ENCODE assay signal across 8 cellular contexts in the genomic region with DNA sequence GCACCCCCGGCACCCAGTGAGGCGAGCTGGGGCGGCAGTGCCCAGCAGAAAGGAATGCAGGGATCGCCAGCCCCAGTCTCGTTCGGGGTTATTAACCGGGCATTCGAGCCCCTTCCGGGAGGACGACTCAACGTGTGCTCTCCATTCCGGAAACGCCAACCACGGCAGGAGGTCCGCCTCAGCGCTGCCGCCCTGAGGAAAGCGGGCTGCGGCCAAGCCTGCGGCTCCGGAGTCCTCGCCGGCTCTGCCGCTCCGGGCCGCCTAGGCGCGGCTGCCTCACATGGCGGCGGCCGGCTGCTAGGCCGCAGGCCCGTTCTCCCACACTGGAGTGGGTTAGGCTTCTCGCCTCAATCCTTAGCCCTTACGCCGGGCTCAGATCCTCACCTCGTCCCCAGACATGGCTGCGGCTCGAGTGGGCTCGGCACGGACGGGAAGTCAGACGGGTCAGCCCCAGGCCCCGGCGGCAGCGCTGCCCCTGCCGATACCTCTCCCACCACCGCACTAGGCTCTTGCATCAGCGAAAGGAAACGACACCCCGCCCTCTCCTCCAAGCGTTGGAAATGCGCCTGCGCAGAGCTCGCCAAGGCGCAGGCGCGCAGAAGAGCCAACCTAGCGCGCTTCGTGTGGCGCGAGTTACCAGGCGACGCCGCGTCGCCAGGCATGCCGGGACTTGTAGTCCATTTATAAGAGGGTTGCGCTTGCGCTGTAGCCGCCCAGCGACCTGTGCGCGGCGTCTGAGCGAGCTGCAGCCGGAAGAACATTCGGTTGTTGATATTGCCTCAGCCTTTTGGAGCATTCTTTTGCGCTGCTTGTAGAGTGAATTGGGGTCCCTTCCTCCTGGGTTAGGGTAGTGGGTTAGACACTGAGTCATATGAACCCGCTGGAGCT. TPM values are rescaled to one million over a fixed set of nuclear protein-coding genes. Genes with fewer than 3 reads are reported as not detected.
DNase-seq lines count a peak whose midpoint lies in the region; ATAC-seq lines count a peak whose summit lies in the region.

A gene with protein sequence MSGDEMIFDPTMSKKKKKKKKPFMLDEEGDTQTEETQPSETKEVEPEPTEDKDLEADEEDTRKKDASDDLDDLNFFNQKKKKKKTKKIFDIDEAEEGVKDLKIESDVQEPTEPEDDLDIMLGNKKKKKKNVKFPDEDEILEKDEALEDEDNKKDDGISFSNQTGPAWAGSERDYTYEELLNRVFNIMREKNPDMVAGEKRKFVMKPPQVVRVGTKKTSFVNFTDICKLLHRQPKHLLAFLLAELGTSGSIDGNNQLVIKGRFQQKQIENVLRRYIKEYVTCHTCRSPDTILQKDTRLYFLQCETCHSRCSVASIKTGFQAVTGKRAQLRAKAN (minus strand): TSS at position 532 of the 888 bp plus-strand sequence. CDS start 133 bp downstream, at position 399.

- peak within 1 kb of the TSS; percentile 98 for H3K27ac Mint-ChIP-seq in activated CD8-positive, alpha-beta memory T cell treated with anti-CD3 and anti-CD28 coated beads, Interleukin-2, amount 10 ng/mL, durations not matched to agents 7 days and 5 days

- ATAC-seq in GM21381 (IDR thresholded peaks at IDR 0.05; ENCODE audit: unreplicated experiment): peak; percentile 91
- peak; percentile 91 for ATAC-seq in activated CD8-positive, alpha-beta memory T cell treated with anti-CD3 and anti-CD28 coated beads, Interleukin-2, amount 10 ng/mL, durations not matched to agents 7 days and 5 days

- H2BK15ac ChIP-seq in mesenchymal stem cell (ENCODE audit: low read depth, poor library complexity, severe bottlenecking): peak within 1 kb of the TSS; percentile 95

- peak within 1 kb of the TSS; percentile 99 for H3K4me2 ChIP-seq in mesenchymal stem cell (ENCODE audit: low read length, poor library complexity, severe bottlenecking)

- H3K4ac ChIP-seq in mesenchymal stem cell (ENCODE audit: low read depth in 1 of 2, low read length in 2 of 2): peak within 1 kb of the TSS; percentile 94 to 96

- H3K9me3 ChIP-seq in NT2/D1 (ENCODE audit: insufficient read depth, low read length) (no peaks in the 10 kb centered on the region), endocrine pancreas (ENCODE audit: control insufficient read depth, low read length) (no peaks in the 10 kb centered on the region), mesenchymal stem cell (ENCODE audit: control insufficient read depth, low read length) (no peaks in the 10 kb centered on the region)

- H3K79me1 ChIP-seq in mesenchymal stem cell (replicated peaks; ENCODE audit: low read length, poor library complexity, severe bottlenecking): no peaks in the 10 kb centered on the region

- DNase-seq in COR-L47 (lab: John Stamatoyannopoulos, UW) (peak; percentile 98), HUDEP-2 (lab: John Stamatoyannopoulos, UW; ENCODE audit: unreplicated experiment in 76 of 76) (peak in 75 of 76 experiments; percentile 54 to 98 (median 92)), NT2/D1 (ENCODE audit: low read depth, low spot score) (peak; percentile 99), mesenchymal stem cell (peak; percentile 99)
- peak; percentile 98 for DNase-seq in activated CD8-positive, alpha-beta memory T cell treated with anti-CD3 and anti-CD28 coated beads, Interleukin-2, amount 10 ng/mL, durations not matched to agents 7 days and 5 days
- DNase-seq in stimulated activated CD8-positive, alpha-beta memory T cell treated with anti-CD3 and anti-CD28 coated beads, Interleukin-12 subunit alpha, Interleukin-12 subunit beta, amount 100 ng/mL, for 4 hours (ENCODE audit: low read depth): peak; percentile 92

- under 1% methylated on average over 66 of the region's 81 CpGs for WGBS in mesenchymal stem cell

- peak within 1 kb of the TSS; percentile 99 for H3K9ac ChIP-seq in NT2/D1 (ENCODE audit: insufficient read length, low read depth)
- H3K9ac ChIP-seq in endocrine pancreas (ENCODE audit: control insufficient read depth, insufficient read depth, low read length): peak within 1 kb of the TSS; percentile 81
- peak within 1 kb of the TSS; percentile 100 for H3K9ac ChIP-seq in mesenchymal stem cell (ENCODE audit: low read length)

- peak within 1 kb of the TSS; percentile 36 for H2AFZ ChIP-seq in mesenchymal stem cell (ENCODE audit: low read depth, low read length)

- no peaks in the 10 kb centered on the region for H3K9me3 Mint-ChIP-seq in activated CD8-positive, alpha-beta memory T cell treated with anti-CD3 and anti-CD28 coated beads, Interleukin-2, amount 10 ng/mL, durations not matched to agents 7 days and 5 days (ENCODE audit: low read depth)

- H3K4me1 ChIP-seq in NT2/D1 (ENCODE audit: insufficient read depth, insufficient read length): peaks cover 2% of the 10 kb centered on the region
- peaks cover 15% of the 10 kb centered on the region for H3K4me1 ChIP-seq in endocrine pancreas (ENCODE audit: control insufficient read depth, insufficient read depth, low read length)
- H3K4me1 ChIP-seq in mesenchymal stem cell (ENCODE audit: control insufficient read depth, insufficient read depth, low read depth, low read length): peaks cover 5% of the 10 kb centered on the region

- peaks cover 42% of the 10 kb centered on the region for H3K4me1 Mint-ChIP-seq in activated CD8-positive, alpha-beta memory T cell treated with anti-CD3 and anti-CD28 coated beads, Interleukin-2, amount 10 ng/mL, durations not matched to agents 7 days and 5 days

- H3K23ac ChIP-seq in mesenchymal stem cell (ENCODE audit: low read length in 2 of 2): peak within 1 kb of the TSS; percentile 84 to 94

- peaks cover 36% of the 10 kb centered on the region for H3K36me3 Mint-ChIP-seq in activated CD8-positive, alpha-beta memory T cell treated with anti-CD3 and anti-CD28 coated beads, Interleukin-2, amount 10 ng/mL, durations not matched to agents 7 days and 5 days

- H3K14ac ChIP-seq in mesenchymal stem cell (ENCODE audit: low read length in 2 of 2): peak within 1 kb of the TSS; percentile 25 to 78

- peak within 1 kb of the TSS; percentile 93 for H3K27ac ChIP-seq in mesenchymal stem cell (ENCODE audit: low read length, poor library complexity, severe bottlenecking)

- H3K18ac ChIP-seq in mesenchymal stem cell (ENCODE audit: low read depth in 1 of 2, low read length in 2 of 2): peak within 1 kb of the TSS; percentile 90 to 98

- H3K27me3 ChIP-seq in NT2/D1 (ENCODE audit: insufficient read depth, insufficient read length) (no peaks in the 10 kb centered on the region), endocrine pancreas (ENCODE audit: control insufficient read depth, insufficient read depth, low read length) (no peaks in the 10 kb centered on the region), mesenchymal stem cell (ENCODE audit: control insufficient read depth in 1 of 2, insufficient read depth in 1 of 2, low read length in 2 of 2) (no peaks in the 10 kb centered on the region)

- H3K4me3 ChIP-seq in NT2/D1 (ENCODE audit: insufficient read length, low read depth): peak within 1 kb of the TSS; percentile 98
- H3K4me3 ChIP-seq in endocrine pancreas (ENCODE audit: control insufficient read depth, insufficient read depth, low read length): peak within 1 kb of the TSS; percentile 92
- peak within 1 kb of the TSS; percentile 97 to 98 for H3K4me3 ChIP-seq in mesenchymal stem cell (ENCODE audit: insufficient read depth in 1 of 2, low read depth in 1 of 2, low read length in 2 of 2)

- H2BK5ac ChIP-seq in mesenchymal stem cell (ENCODE audit: low read depth, low read length, poor library complexity, severe bottlenecking): peak within 1 kb of the TSS; percentile 99

- no peaks in the 10 kb centered on the region for H3K27me3 Mint-ChIP-seq in activated CD8-positive, alpha-beta memory T cell treated with anti-CD3 and anti-CD28 coated beads, Interleukin-2, amount 10 ng/mL, durations not matched to agents 7 days and 5 days

- peak within 1 kb of the TSS; percentile 99 for H4K91ac ChIP-seq in mesenchymal stem cell (ENCODE audit: low read length)

- peak within 1 kb of the TSS; percentile 95 for H3K4me3 Mint-ChIP-seq in activated CD8-positive, alpha-beta memory T cell treated with anti-CD3 and anti-CD28 coated beads, Interleukin-2, amount 10 ng/mL, durations not matched to agents 7 days and 5 days

- peak within 1 kb of the TSS; percentile 93 for H4K8ac ChIP-seq in mesenchymal stem cell (ENCODE audit: low read length)

- H2BK12ac ChIP-seq in mesenchymal stem cell (ENCODE audit: low read length in 2 of 2): peak within 1 kb of the TSS; percentile 29 to 82

- H2AK5ac ChIP-seq in mesenchymal stem cell (ENCODE audit: low read length, severe bottlenecking): peak within 1 kb of the TSS; percentile 61

- H3K36me3 ChIP-seq in NT2/D1 (ENCODE audit: insufficient read depth, insufficient read length, low read length) (peaks cover 37% of the 10 kb centered on the region), endocrine pancreas (ENCODE audit: control insufficient read depth, insufficient read depth, low read length) (no peaks in the 10 kb centered on the region), mesenchymal stem cell (ENCODE audit: control insufficient read depth in 1 of 2, insufficient read depth in 2 of 2, low read depth in 1 of 2, low read length in 2 of 2) (peaks cover 6 to 26% of the 10 kb centered on the region in 2 experiments)

- peak within 1 kb of the TSS; percentile 78 for H2BK120ac ChIP-seq in mesenchymal stem cell (ENCODE audit: low read depth, low read length)

- CTCF ChIA-PET in activated CD8-positive, alpha-beta memory T cell treated with anti-CD3 and anti-CD28 coated beads, Interleukin-2, amount 10 ng/mL, durations not matched to agents 7 days and 5 days (lab: Charles Lee): interaction anchor here (0.9 to 3.0 kb wide), 14 partner anchors 9 to 301 kb away, joined by 3 to 15 read pairs (median 4); a partner anchor contains a TSS

RNA-seq across cellular contexts. Expression of the gene that starts here (rescaled TPM):
- 100 to 1,000 TPM in 1 of 2 experiments, 10 to 100 TPM in 1; 87.7 to 106 TPM for total RNA-seq in activated CD8-positive, alpha-beta memory T cell treated with anti-CD3 and anti-CD28 coated beads, Interleukin-2, amount 10 ng/mL, durations not matched to agents 7 days and 5 days
- 204 TPM for polyA plus RNA-seq in mesenchymal stem cell (2013, experiment 1 of 2)
- polyA plus RNA-seq in mesenchymal stem cell (2013, experiment 2 of 2): 209 TPM

Comparison
In these comparisons a context has a peak if more than half of its experiments do, and no peak if none do; other contexts are left out.
1. Peak in every context shown above with its lines: DNase-seq, ATAC-seq, H3K4me3 ChIP-seq and H3K27ac ChIP-seq.